8 cellular contexts compared by ENCODE assay signal in the genomic region with DNA sequence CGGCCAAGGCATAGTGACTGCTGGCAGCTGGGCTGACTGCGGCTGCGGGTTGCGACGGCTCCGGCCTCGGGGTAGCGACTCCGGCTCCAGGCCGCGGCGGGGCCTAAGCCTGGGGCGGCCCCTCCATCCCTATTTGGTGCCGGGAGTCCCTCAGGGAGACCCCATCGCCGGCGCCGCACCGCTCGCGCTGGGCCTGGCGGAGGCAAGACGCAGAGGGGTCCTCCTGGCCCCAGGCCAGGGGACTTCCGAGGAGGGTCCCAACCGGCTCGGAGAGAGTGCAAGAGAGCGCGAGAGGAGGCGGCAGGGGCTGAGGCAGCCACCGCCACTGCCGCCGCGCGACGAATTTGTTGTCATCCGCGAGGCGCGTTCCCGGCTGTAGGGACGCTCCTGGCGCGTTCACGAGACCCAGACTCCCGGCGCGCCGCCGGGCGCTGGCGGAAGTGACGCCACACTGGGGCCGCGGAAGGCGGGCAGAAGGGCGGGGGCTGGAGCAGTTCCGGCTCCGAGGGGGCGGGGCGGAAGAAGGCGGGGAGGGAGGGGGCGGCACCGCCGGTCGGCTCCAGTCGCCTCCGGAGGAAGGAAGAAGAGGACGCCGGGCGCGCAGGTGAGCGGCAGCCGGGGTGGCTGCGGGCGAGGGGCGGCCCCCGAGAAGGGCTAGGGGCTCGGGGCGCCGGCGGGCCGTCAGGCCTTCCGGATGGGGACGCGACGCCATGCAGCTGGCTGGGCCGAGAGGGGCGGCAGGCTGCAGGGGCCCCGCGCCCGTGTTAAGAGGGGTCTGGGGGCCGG. TPM values are rescaled to one million over a fixed set of nuclear protein-coding genes. Genes with fewer than 3 reads are reported as not detected.
DNase-seq lines count a peak whose midpoint lies in the region; ATAC-seq and TF ChIP-seq lines count a peak whose summit lies in the region.

A gene with protein sequence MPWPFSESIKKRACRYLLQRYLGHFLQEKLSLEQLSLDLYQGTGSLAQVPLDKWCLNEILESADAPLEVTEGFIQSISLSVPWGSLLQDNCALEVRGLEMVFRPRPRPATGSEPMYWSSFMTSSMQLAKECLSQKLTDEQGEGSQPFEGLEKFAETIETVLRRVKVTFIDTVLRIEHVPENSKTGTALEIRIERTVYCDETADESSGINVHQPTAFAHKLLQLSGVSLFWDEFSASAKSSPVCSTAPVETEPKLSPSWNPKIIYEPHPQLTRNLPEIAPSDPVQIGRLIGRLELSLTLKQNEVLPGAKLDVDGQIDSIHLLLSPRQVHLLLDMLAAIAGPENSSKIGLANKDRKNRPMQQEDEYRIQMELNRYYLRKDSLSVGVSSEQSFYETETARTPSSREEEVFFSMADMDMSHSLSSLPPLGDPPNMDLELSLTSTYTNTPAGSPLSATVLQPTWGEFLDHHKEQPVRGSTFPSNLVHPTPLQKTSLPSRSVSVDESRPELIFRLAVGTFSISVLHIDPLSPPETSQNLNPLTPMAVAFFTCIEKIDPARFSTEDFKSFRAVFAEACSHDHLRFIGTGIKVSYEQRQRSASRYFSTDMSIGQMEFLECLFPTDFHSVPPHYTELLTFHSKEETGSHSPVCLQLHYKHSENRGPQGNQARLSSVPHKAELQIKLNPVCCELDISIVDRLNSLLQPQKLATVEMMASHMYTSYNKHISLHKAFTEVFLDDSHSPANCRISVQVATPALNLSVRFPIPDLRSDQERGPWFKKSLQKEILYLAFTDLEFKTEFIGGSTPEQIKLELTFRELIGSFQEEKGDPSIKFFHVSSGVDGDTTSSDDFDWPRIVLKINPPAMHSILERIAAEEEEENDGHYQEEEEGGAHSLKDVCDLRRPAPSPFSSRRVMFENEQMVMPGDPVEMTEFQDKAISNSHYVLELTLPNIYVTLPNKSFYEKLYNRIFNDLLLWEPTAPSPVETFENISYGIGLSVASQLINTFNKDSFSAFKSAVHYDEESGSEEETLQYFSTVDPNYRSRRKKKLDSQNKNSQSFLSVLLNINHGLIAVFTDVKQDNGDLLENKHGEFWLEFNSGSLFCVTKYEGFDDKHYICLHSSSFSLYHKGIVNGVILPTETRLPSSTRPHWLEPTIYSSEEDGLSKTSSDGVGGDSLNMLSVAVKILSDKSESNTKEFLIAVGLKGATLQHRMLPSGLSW (N-terminal part only) (minus strand): TSS at position 377 of the 786 bp plus-strand sequence. CDS start 365 bp downstream, at position 12.
A gene with protein sequence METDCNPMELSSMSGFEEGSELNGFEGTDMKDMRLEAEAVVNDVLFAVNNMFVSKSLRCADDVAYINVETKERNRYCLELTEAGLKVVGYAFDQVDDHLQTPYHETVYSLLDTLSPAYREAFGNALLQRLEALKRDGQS (plus strand): TSS at position 562 of the 786 bp plus-strand sequence. CDS start 18,722 bp downstream, outside the sequence.

- H3K4me1 Mint-ChIP-seq in endothelial cell (ENCODE audit: unreplicated experiment): peaks cover 30% of the 10 kb centered on the region

- H3K9me2 ChIP-seq in OCI-LY1 (ENCODE audit: low read depth, low read length): no peaks in the 10 kb centered on the region

- peak within 1 kb of the TSS; percentile 78 for H3K27ac Mint-ChIP-seq in endothelial cell (ENCODE audit: unreplicated experiment)

- peak within 1 kb of the TSS; percentile 63; the same call in 1 of the 2 replicates for H3K27ac ChIP-seq in HUES6 (ENCODE audit: low read depth, low read length)
- H3K27ac ChIP-seq in OCI-LY1 (ENCODE audit: low read depth, low read length, poor library complexity, severe bottlenecking): peak within 1 kb of the TSS; percentile 63

- no peak within 1 kb of the TSS for H2AFZ ChIP-seq in OCI-LY1 (ENCODE audit: low read length)

- no peaks in the 10 kb centered on the region for H3F3A ChIP-seq in OCI-LY1 (ENCODE audit: insufficient read depth, low read length)

- peaks cover 4% of the 10 kb centered on the region for H3K27me3 Mint-ChIP-seq in endothelial cell (ENCODE audit: unreplicated experiment)

- H3K9ac ChIP-seq in HUES6 (ENCODE audit: low read length): peak within 1 kb of the TSS; percentile 80
- H3K9ac ChIP-seq in OCI-LY1 (ENCODE audit: low read length): peak within 1 kb of the TSS; percentile 78

- H3K9me3 Mint-ChIP-seq in endothelial cell (ENCODE audit: unreplicated experiment): no peaks in the 10 kb centered on the region

- in situ Hi-C loops in Caki2 (cut with HindIII; ENCODE audit: low pct_unique_long_range_greater_than_20kb, low sequenced_read_pairs): no loop called here

- peak; percentile 66 for DNase-seq in Caki2 (ENCODE audit: low read depth)
- peak; percentile 98 for DNase-seq in activated CD8-positive, alpha-beta memory T cell treated with anti-CD3 and anti-CD28 coated beads, Interleukin-2, amount 50 U/mL, for 4 hours
- peak; percentile 96 for DNase-seq in endothelial cell (ENCODE audit: low spot score)
- DNase-seq in midbrain (lab: John Stamatoyannopoulos, UW): peak; percentile 97
- peak; percentile 93 to 94 for DNase-seq in stimulated activated CD8-positive, alpha-beta memory T cell treated with anti-CD3 and anti-CD28 coated beads, Interleukin-15, amount 100 ng/mL, for 48 hours (ENCODE audit: low read depth in 2 of 2)

- peak within 1 kb of the TSS; percentile 77 for H3K4me3 ChIP-seq in HUES6 (ENCODE audit: low read depth, low read length)
- peak within 1 kb of the TSS; percentile 77 for H3K4me3 ChIP-seq in OCI-LY1 (ENCODE audit: low read depth, low read length, poor library complexity, severe bottlenecking)

- peak within 1 kb of the TSS; percentile 94 for H3K4me3 Mint-ChIP-seq in endothelial cell (ENCODE audit: unreplicated experiment)

- ATAC-seq in GM21423 (IDR thresholded peaks at IDR 0.05; ENCODE audit: unreplicated experiment): peak; percentile 72

- no peaks in the 10 kb centered on the region for H3K36me3 Mint-ChIP-seq in endothelial cell (ENCODE audit: low read depth, unreplicated experiment)

- no peak for TF ChIP-seq CTCF in OCI-LY1 (IDR thresholded peaks at IDR 0.05; ENCODE audit: low read length)
- no peak for TF ChIP-seq CTCF in endothelial cell (IDR thresholded peaks at IDR 0.05; ENCODE audit: unreplicated experiment)

- H3K79me2 ChIP-seq in OCI-LY1 (ENCODE audit: insufficient read depth, low read length): peaks cover 73% of the 10 kb centered on the region

- peak within 1 kb of the TSS; percentile 93 for H3K4me2 ChIP-seq in OCI-LY1 (ENCODE audit: low read length)

- H3K4me1 ChIP-seq in HUES6 (ENCODE audit: control insufficient read depth, insufficient read depth, low read length) (peaks cover 25% of the 10 kb centered on the region), OCI-LY1 (ENCODE audit: insufficient read depth, low read length, severe bottlenecking) (peaks cover 36% of the 10 kb centered on the region)

- H3K36me3 ChIP-seq in HUES6 (ENCODE audit: control insufficient read depth, insufficient read depth, low read length) (no peaks in the 10 kb centered on the region), OCI-LY1 (ENCODE audit: insufficient read depth, low read length) (peaks cover 3% of the 10 kb centered on the region)

- H3K9me3 ChIP-seq in HUES6 (ENCODE audit: control insufficient read depth, insufficient read depth, low read depth, low read length) (no peaks in the 10 kb centered on the region), OCI-LY1 (ENCODE audit: low read length) (no peaks in the 10 kb centered on the region)

- no peaks in the 10 kb centered on the region for H4K20me1 ChIP-seq in OCI-LY1 (ENCODE audit: insufficient read depth, low read length)

- H3K27me3 ChIP-seq in HUES6 (ENCODE audit: control insufficient read depth, insufficient read depth, low read length) (no peaks in the 10 kb centered on the region), OCI-LY1 (ENCODE audit: insufficient read depth, low read length) (no peaks in the 10 kb centered on the region)

RNA-seq across cellular contexts. Expression of the first gene that starts in this region (rescaled TPM):
- total RNA-seq in Caki2 (2014; rRNA removed; shearing (Covaris generic); ENCODE audit: low replicate concordance): 1.2 and 1.6 TPM in 2 replicates
- 14.1 TPM for total RNA-seq in endothelial cell (ENCODE audit: unreplicated experiment)

RNA-seq across cellular contexts. Expression of the second gene that starts in this region (rescaled TPM):
- total RNA-seq in Caki2 (2014; rRNA removed; shearing (Covaris generic); ENCODE audit: low replicate concordance): 21.9 and 26.8 TPM in 2 replicates
- 27.6 TPM for total RNA-seq in endothelial cell (ENCODE audit: unreplicated experiment)

Comparison
In these comparisons a context has a peak if more than half of its experiments do, and no peak if none do; other contexts are left out.
1. Peak in every context shown above with its lines: DNase-seq, ATAC-seq, H3K4me3 ChIP-seq and H3K27ac ChIP-seq.